ENCODE assay signal across 28 cellular contexts in the genomic region with DNA sequence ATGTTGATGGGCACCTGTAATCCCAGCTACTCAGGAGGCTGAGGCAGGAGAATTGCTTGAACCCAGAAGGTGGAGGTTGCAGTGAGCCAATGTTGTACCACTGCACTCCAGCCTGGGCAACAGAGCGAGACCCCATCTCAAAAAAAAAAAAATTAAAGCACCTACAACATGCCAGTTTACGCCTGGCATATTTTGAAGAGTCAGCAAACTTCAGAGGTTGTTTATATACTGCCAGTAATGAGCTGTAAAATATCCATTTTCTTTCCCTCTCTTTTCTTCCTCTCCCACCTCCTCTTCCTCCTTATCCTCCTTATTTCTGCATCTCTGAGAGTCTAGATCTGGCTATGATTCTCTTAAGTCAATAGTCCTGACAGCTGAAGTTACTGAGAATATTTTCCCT.
"Had no signal": no experiment of that assay in that cellular context is flagged by ENCODE, and none has a peak within 500 bp of the region (broad histone marks: within the 10 kb centered on the region; RNA-seq: fewer than 3 reads in every experiment).

No MANE protein-coding gene starts in this region.

- H3K27me3 ChIP-seq: colonic mucosa, foreskin keratinocyte, gastrocnemius medialis, gastroesophageal sphincter had no signal

- H3K9me3 ChIP-seq: colonic mucosa, gastrocnemius medialis had no signal

- ATAC-seq: effector memory CD8-positive, alpha-beta T cell; esophagus mucosa; foreskin keratinocyte; gastrocnemius medialis; gastroesophageal sphincter; heart left ventricle; heart right ventricle had no signal

- FAIRE-seq: colon, endometrium, endothelial cell of umbilical vein, frontal cortex had no signal

- H3K4me3 ChIP-seq: colonic mucosa, coronary artery, dorsolateral prefrontal cortex, esophagus muscularis mucosa, esophagus squamous epithelium, gastrocnemius medialis, gastroesophageal sphincter, heart left ventricle, heart right ventricle had no signal

- H3K36me3 ChIP-seq: colonic mucosa, esophagus muscularis mucosa, esophagus squamous epithelium, gastrocnemius medialis, gastroesophageal sphincter, heart left ventricle, heart right ventricle had no signal

- H3K4me1 ChIP-seq: colonic mucosa, esophagus muscularis mucosa, esophagus squamous epithelium, foreskin keratinocyte, gastrocnemius medialis, gastroesophageal sphincter, heart left ventricle, heart right ventricle had no signal

- DNase-seq: colonic mucosa; cortex of kidney; dermis blood vessel endothelial cell; dorsolateral prefrontal cortex; effector CD4-positive, alpha-beta T cell; effector CD8-positive, alpha-beta T cell; effector memory CD4-positive, alpha-beta T cell; effector memory CD8-positive, alpha-beta T cell; endodermal cell; erythroblast; esophagus squamous epithelium; foreskin fibroblast; foreskin keratinocyte; foreskin melanocyte; gastrocnemius medialis; glutamatergic neuron; head of caudate nucleus; heart left ventricle; heart right ventricle had no signal

- H3K27ac ChIP-seq: colonic mucosa, coronary artery, epithelial cell of prostate, esophagus muscularis mucosa, esophagus squamous epithelium, foreskin keratinocyte, gastrocnemius medialis, gastroesophageal sphincter, heart left ventricle, heart right ventricle had no signal
